25 cellular contexts compared by ENCODE assay signal in genomic region chr4:93894995-93895394, GRCh38.
"Had no signal": no experiment of that assay in that cellular context is flagged by ENCODE, and none has a peak within 500 bp of the region (broad histone marks: within the 10 kb centered on the region; RNA-seq: fewer than 3 reads in every experiment).

No MANE protein-coding gene starts in this region.

- H3K4me3 ChIP-seq: left ventricle myocardium inferior, lung, ovary, right atrium auricular region, right lobe of liver, stomach, testis, thyroid gland, transverse colon, upper lobe of left lung, vagina had no signal

- H3K4me3 Mint-ChIP-seq: immature natural killer cell; mesothelial cell of epicardium; naive thymus-derived CD4-positive, alpha-beta T cell; natural killer cell treated with Interleukin-12 subunit alpha and Interleukin-12 subunit beta and Interleukin-15 and Interleukin-18, amount 100 ng/mL, for 72 hours; stimulated activated naive B cell treated with anti-CD40 and anti-IgM and Interleukin-4, amounts not matched to agents 10 μg/mL and 1 μg/mL and 100 μg/mL, for 72 hours had no signal

- H3K9me3 Mint-ChIP-seq: mesothelial cell of epicardium; stimulated activated naive B cell treated with anti-CD40 and anti-IgM and Interleukin-4, amounts not matched to agents 10 μg/mL and 1 μg/mL and 100 μg/mL, for 72 hours had no signal

- ATAC-seq: naive thymus-derived CD4-positive, alpha-beta T cell; natural killer cell treated with Interleukin-12 subunit alpha and Interleukin-12 subunit beta and Interleukin-15 and Interleukin-18, amount 100 ng/mL, for 72 hours; right lobe of liver; stimulated activated naive B cell treated with anti-CD40 and anti-IgM and Interleukin-4, amounts not matched to agents 10 μg/mL and 1 μg/mL and 100 μg/mL, for 72 hours; stimulated activated naive CD8-positive, alpha-beta T cell treated with anti-CD3 and anti-CD28 coated beads, Interleukin-15, Interleukin-2, amounts not matched to agents 100 U/mL and 50 U/mL, for 24 hours had no signal

- H3K9me3 ChIP-seq: left ventricle myocardium inferior, ovary, right atrium auricular region, right lobe of liver, stomach, testis, thyroid gland, transverse colon, upper lobe of left lung, vagina had no signal

- DNase-seq: hypothalamus; immature natural killer cell; kidney; left ventricle myocardium inferior; mesendoderm; naive thymus-derived CD4-positive, alpha-beta T cell; ovary; right lobe of liver; stimulated activated CD4-positive, alpha-beta T cell treated with anti-CD3 and anti-CD28 coated beads, Interleukin-12 subunit alpha, Interleukin-12 subunit beta, amount 100 ng/mL, for 4 hours; stimulated activated CD4-positive, alpha-beta T cell treated with anti-CD3 and anti-CD28 coated beads, Interleukin-15, amount 100 ng/mL, for 24 hours; stimulated activated CD4-positive, alpha-beta T cell treated with anti-CD3 and anti-CD28 coated beads, Interleukin-2, amount 100 ng/mL, for 24 hours; stimulated activated CD4-positive, alpha-beta T cell treated with anti-CD3 and anti-CD28 coated beads, Interleukin-4, amount 100 ng/mL, for 1 hour; stimulated activated naive B cell treated with anti-CD40 and anti-IgM and Interleukin-4, amounts not matched to agents 10 μg/mL and 1 μg/mL and 100 μg/mL, for 72 hours; stimulated activated naive CD8-positive, alpha-beta T cell treated with anti-CD3 and anti-CD28 coated beads, Interleukin-15, Interleukin-2, amounts not matched to agents 100 U/mL and 50 U/mL, for 24 hours; stomach; testis; thyroid gland; transverse colon; upper lobe of left lung had no signal

- H3K27ac ChIP-seq: left ventricle myocardium inferior, ovary, right atrium auricular region, right lobe of liver, stomach, testis, thyroid gland, upper lobe of left lung, vagina had no signal

- H3K27me3 Mint-ChIP-seq: natural killer cell treated with Interleukin-12 subunit alpha and Interleukin-12 subunit beta and Interleukin-15 and Interleukin-18, amount 100 ng/mL, for 72 hours; progenitor cell of endocrine pancreas; stimulated activated naive B cell treated with anti-CD40 and anti-IgM and Interleukin-4, amounts not matched to agents 10 μg/mL and 1 μg/mL and 100 μg/mL, for 72 hours had no signal

- H3K4me1 ChIP-seq: left ventricle myocardium inferior, right atrium auricular region, right lobe of liver, stomach, testis, thyroid gland, upper lobe of left lung, vagina had no signal

- H3K36me3 Mint-ChIP-seq: immature natural killer cell; mesothelial cell of epicardium; naive thymus-derived CD4-positive, alpha-beta T cell; natural killer cell treated with Interleukin-12 subunit alpha and Interleukin-12 subunit beta and Interleukin-15 and Interleukin-18, amount 100 ng/mL, for 72 hours; stimulated activated naive B cell treated with anti-CD40 and anti-IgM and Interleukin-4, amounts not matched to agents 10 μg/mL and 1 μg/mL and 100 μg/mL, for 72 hours had no signal

- H3K36me3 ChIP-seq: left ventricle myocardium inferior, ovary, right atrium auricular region, right lobe of liver, stomach, thyroid gland, transverse colon, upper lobe of left lung, vagina had no signal

- H3K4me1 Mint-ChIP-seq: immature natural killer cell; naive thymus-derived CD4-positive, alpha-beta T cell; stimulated activated naive B cell treated with anti-CD40 and anti-IgM and Interleukin-4, amounts not matched to agents 10 μg/mL and 1 μg/mL and 100 μg/mL, for 72 hours had no signal
